In genomic region chr6:75329703-75330102, GRCh38 we compare ENCODE assay signal across 19 cellular contexts. TPM values are rescaled to one million over a fixed set of nuclear protein-coding genes. Genes with fewer than 3 reads are reported as not detected.
DNase-seq lines count a peak whose midpoint lies in the region; ATAC-seq, FAIRE-seq and TF ChIP-seq lines count a peak whose summit lies in the region.
"Had no signal": no experiment of that assay in that cellular context is flagged by ENCODE, and none has a peak within 500 bp of the region (broad histone marks: within the 10 kb centered on the region; RNA-seq: fewer than 3 reads in every experiment).

No MANE protein-coding gene starts in this region.

- H3K4me2 ChIP-seq in endothelial cell of umbilical vein (ENCODE audit: insufficient read depth, low read length) (no peak overlapping the region), hepatocyte (no peak overlapping the region)
- H3K4me2 ChIP-seq: BLaER1 treated with 17β-estradiol and CSF1 and Interleukin-3, amounts not matched to agents 10 nM and 100 nM had no signal

- TF ChIP-seq POLR2A in endothelial cell of umbilical vein (IDR thresholded peaks at IDR 0.05; ENCODE audit: low read depth, low read length) = no peak

- H3K9me3 ChIP-seq in endothelial cell of umbilical vein (replicated peaks; ENCODE audit: control insufficient read depth, insufficient read depth, low read length) (no peaks in the 10 kb centered on the region), psoas muscle (no peaks in the 10 kb centered on the region), hepatocyte (ENCODE audit: low read depth) (no peaks in the 10 kb centered on the region)
- H3K9me3 ChIP-seq: BLaER1 treated with 17β-estradiol and CSF1 and Interleukin-3, amounts not matched to agents 10 nM and 100 nM; Caco-2 had no signal

- FAIRE-seq in endothelial cell of umbilical vein (lab: Jason Lieb, UNC) = no peak
- FAIRE-seq: A204.1, D721Med, G401.6, GM12891 had no signal

- H2AFZ ChIP-seq in endothelial cell of umbilical vein (ENCODE audit: low read depth, low read length) = no peak overlapping the region
- H2AFZ ChIP-seq in hepatocyte = no peak overlapping the region

- CTCF ChIA-PET in endothelial cell of umbilical vein (lab: Charles Lee) = interaction anchor here (0.9 to 1.4 kb wide), 3 partner anchors 15 to 199 kb away, joined by 3 read pairs; no protein-coding TSS in a partner anchor

- no peaks in the 10 kb centered on the region for H4K20me1 ChIP-seq in endothelial cell of umbilical vein (replicated peaks; ENCODE audit: control insufficient read depth, extremely low read depth, insufficient read depth, low read length)
- H4K20me1 ChIP-seq in hepatocyte (ENCODE audit: insufficient read depth, poor library complexity, severe bottlenecking) = no peaks in the 10 kb centered on the region
- H4K20me1 ChIP-seq: BLaER1 treated with 17β-estradiol and CSF1 and Interleukin-3, amounts not matched to agents 10 nM and 100 nM had no signal

- no peak overlapping the region for H3K9ac ChIP-seq in endothelial cell of umbilical vein (replicated peaks; ENCODE audit: extremely low read depth, insufficient read depth, low read length)
- H3K9ac ChIP-seq: BLaER1 treated with 17β-estradiol and CSF1 and Interleukin-3, amounts not matched to agents 10 nM and 100 nM had no signal

- H3K36me3 ChIP-seq in endothelial cell of umbilical vein (ENCODE audit: control insufficient read depth in 2 of 2, extremely low read depth in 1 of 2, insufficient read depth in 2 of 2, low read length in 2 of 2) (no peaks in the 10 kb centered on the region), psoas muscle (ENCODE audit: insufficient read depth in 1 of 2, low read depth in 1 of 2) (no peaks in the 10 kb centered on the region), hepatocyte (replicated peaks; ENCODE audit: insufficient read depth, low read depth) (no peaks in the 10 kb centered on the region)
- H3K36me3 ChIP-seq: BLaER1 treated with 17β-estradiol and CSF1 and Interleukin-3, amounts not matched to agents 10 nM and 100 nM had no signal

- no peaks in the 10 kb centered on the region for H3K9me1 ChIP-seq in endothelial cell of umbilical vein (replicated peaks; ENCODE audit: control insufficient read depth, extremely low read depth, insufficient read depth, low read length)

- H3K4me3 ChIP-seq in endothelial cell of umbilical vein (replicated peaks in 1 of 3; ENCODE audit: insufficient read depth in 1 of 3, low read depth in 1 of 3, low read length in 3 of 3) (no peak overlapping the region), psoas muscle (no peak overlapping the region), hepatocyte (no peak overlapping the region)
- H3K4me3 ChIP-seq: BLaER1 treated with 17β-estradiol and CSF1 and Interleukin-3, amounts not matched to agents 10 nM and 100 nM had no signal

- H3K4me1 ChIP-seq in endothelial cell of umbilical vein (ENCODE audit: control insufficient read depth, extremely low read depth, insufficient read depth, low read length) (peaks cover 4% of the 10 kb centered on the region), psoas muscle (peaks cover 13% of the 10 kb centered on the region), hepatocyte (ENCODE audit: insufficient read depth) (peaks cover 3% of the 10 kb centered on the region)
- H3K4me1 ChIP-seq: BLaER1 treated with 17β-estradiol and CSF1 and Interleukin-3, amounts not matched to agents 10 nM and 100 nM; Caco-2 had no signal

- intact Hi-C loops in endothelial cell of umbilical vein (cut with micrococcal nuclease) (no loop called here), psoas muscle (cut with DNase I) (no loop called here)

- DNase-seq in endothelial cell of umbilical vein (ENCODE audit: low read depth, low spot score) = no peak
- no peak for DNase-seq in psoas muscle
- DNase-seq in hepatocyte (ENCODE audit: low spot score) = no peak
- DNase-seq: 8988T; ACHN; Caco-2; Calu3; CD4-positive, alpha-beta T cell; CD8-positive, alpha-beta T cell; DMS79 treated with DMSO at 0.1 percent for 48 hours; GF-D8 had no signal

- WGBS in psoas muscle, 3 donors = 97% methylated on average over 1 of the region's 1 CpG
- WGBS in hepatocyte (ENCODE audit: low lambda C conversion rate, missing lambda C conversion rate) = 100% methylated on average over 1 of the region's 1 CpG

- no TSS peak for BruUV-seq in endothelial cell of umbilical vein (replicated peaks; lab: Mats Ljungman, UMichigan)

- H3K27me3 ChIP-seq in endothelial cell of umbilical vein (ENCODE audit: control insufficient read depth in 2 of 2, insufficient read depth in 2 of 2, low read length in 2 of 2) = no peaks in the 10 kb centered on the region
- H3K27me3 ChIP-seq in psoas muscle (ENCODE audit: insufficient read depth in 3 of 3, low read length in 2 of 3) = no peaks in the 10 kb centered on the region
- no peaks in the 10 kb centered on the region for H3K27me3 ChIP-seq in hepatocyte
- H3K27me3 ChIP-seq: BLaER1 treated with 17β-estradiol and CSF1 and Interleukin-3, amounts not matched to agents 10 nM and 100 nM had no signal

- TF ChIP-seq CTCF in endothelial cell of umbilical vein (IDR thresholded peaks at IDR 0.05; ENCODE audit: extremely low read depth in 1 of 2, insufficient read depth in 1 of 2, low read depth in 1 of 2, low read length in 2 of 2) (no peak), psoas muscle (IDR thresholded peaks at IDR 0.05) (no peak), hepatocyte (IDR thresholded peaks at IDR 0.05; ENCODE audit: poor library complexity) (no peak)

- dilution Hi-C loops in endothelial cell of umbilical vein (cut with MboI; ENCODE audit: extremely low pct_ligation_motif_present, low sequenced_read_pairs) = no loop called here

- no peaks in the 10 kb centered on the region for H3K79me2 ChIP-seq in endothelial cell of umbilical vein (ENCODE audit: control insufficient read depth, insufficient read depth, low read length)
- no peaks in the 10 kb centered on the region for H3K79me2 ChIP-seq in hepatocyte

- peak; percentile 57 to 73 (median 68) for ATAC-seq in psoas muscle
- ATAC-seq in HG02678 (IDR thresholded peaks at IDR 0.05; ENCODE audit: unreplicated experiment) = no peak
- no peak for ATAC-seq in GM21360 (IDR thresholded peaks at IDR 0.05; ENCODE audit: unreplicated experiment)
- ATAC-seq: CD8-positive, alpha-beta T cell had no signal

- no peak overlapping the region for H3K27ac ChIP-seq in endothelial cell of umbilical vein (ENCODE audit: insufficient read depth, low read depth, low read length)
- H3K27ac ChIP-seq in psoas muscle = peak overlapping the region; percentile 48
- H3K27ac ChIP-seq in hepatocyte = no peak overlapping the region
- H3K27ac ChIP-seq: BLaER1 treated with 17β-estradiol and CSF1 and Interleukin-3, amounts not matched to agents 10 nM and 100 nM; C4-2B had no signal

- POLR2A ChIA-PET in endothelial cell of umbilical vein (lab: Charles Lee) = no interaction called here

- H3K9me2 ChIP-seq in hepatocyte (replicated peaks; ENCODE audit: insufficient read depth) = no peaks in the 10 kb centered on the region

TF ChIP-seq in endothelial cell of umbilical vein, 7 proteins besides CTCF, POLR2A, EP300 and RAD21:
- TF ChIP-seq JUN (IDR thresholded peaks at IDR 0.05; ENCODE audit: borderline replicate concordance, insufficient read depth, insufficient read length, low read depth) (peak; percentile 60), MAX (IDR thresholded peaks at IDR 0.05; ENCODE audit: insufficient read depth, insufficient read length) (no peak)

RNA-seq across cellular contexts. Expression of gene TMEM30A, which starts 45.1 kb away (rescaled TPM):
- total RNA-seq in endothelial cell of umbilical vein (197 and 213 TPM in 2 replicates), psoas muscle (10 to 100 TPM; 30.9 to 52.6 (median 41.6) TPM), hepatocyte (159 and 165 TPM in 2 replicates)
- polyA plus RNA-seq in endothelial cell of umbilical vein (26.6 and 42.2 TPM in 2 replicates), psoas muscle (10 to 100 TPM; 18.7 to 46.1 (median 37.6) TPM), hepatocyte (71.1 and 71.5 TPM in 2 replicates)
- 40.9 and 41.1 TPM in 2 replicates for polyA plus RNA-seq in endothelial cell of umbilical vein (2011; cell fraction: cytosol; rRNA removed)
- 57.1 and 70.7 TPM in 2 replicates for polyA plus RNA-seq in endothelial cell of umbilical vein (2011; cell fraction: nucleus; rRNA removed)
- polyA plus RNA-seq in endothelial cell of umbilical vein (2012) = 200 and 209 TPM in 2 replicates
- 61.1 and 80.6 TPM in 2 replicates for polyA minus RNA-seq in endothelial cell of umbilical vein
- 8.8 TPM for polyA minus RNA-seq in endothelial cell of umbilical vein (2011; cell fraction: cytosol; rRNA and poly(A)+ RNA removed)
- polyA minus RNA-seq in endothelial cell of umbilical vein (2011; cell fraction: nucleus; rRNA and poly(A)+ RNA removed) = 66.2 and 80.0 TPM in 2 replicates

Comparison
In these comparisons a context has a peak if more than half of its experiments do, and no peak if none do; other contexts are left out.
1. ATAC-seq: peak in psoas muscle (4 of 4); none in HG02678 (single experiment) and GM21360 (single experiment).